14 cellular contexts compared by ENCODE assay signal in the genomic region with DNA sequence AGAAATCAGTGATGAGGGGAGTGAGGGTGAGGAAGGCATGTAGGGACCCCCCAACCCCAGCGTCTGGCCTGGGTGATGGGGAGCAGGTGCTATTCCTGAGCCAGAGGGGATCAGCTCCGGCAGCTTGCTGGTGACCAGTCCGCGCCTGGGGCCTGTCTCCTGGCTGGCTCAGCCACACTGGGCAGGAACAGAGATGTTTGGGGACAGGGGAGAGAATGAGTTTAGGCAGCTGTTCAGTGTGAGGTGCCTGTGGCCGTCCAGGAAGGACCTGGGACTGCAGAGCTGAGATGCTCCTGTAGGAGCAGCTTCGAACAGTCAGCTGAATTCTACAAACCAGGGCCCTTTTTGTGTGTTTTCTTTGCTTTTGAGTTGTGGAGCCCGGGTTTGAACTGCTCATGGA. TPM values are rescaled to one million over a fixed set of nuclear protein-coding genes. Genes with fewer than 3 reads are reported as not detected.
"Had no signal": no experiment of that assay in that cellular context is flagged by ENCODE, and none has a peak within 500 bp of the region (broad histone marks: within the 10 kb centered on the region; RNA-seq: fewer than 3 reads in every experiment).

No MANE protein-coding gene starts in this region.

- H3K9me3 ChIP-seq: left lung, mucosa of descending colon, psoas muscle, sigmoid colon, thyroid gland, vagina had no signal

- H3K4me1 ChIP-seq: sigmoid colon had no signal

- H3K27me3 ChIP-seq: left lung, sigmoid colon, thyroid gland, vagina had no signal

- H3K4me3 ChIP-seq: coronary artery, left lung, mucosa of descending colon, psoas muscle, sigmoid colon, thyroid gland, vagina had no signal

- H3K27ac ChIP-seq: coronary artery, left lung, psoas muscle, sigmoid colon, thyroid gland, vagina had no signal

- DNase-seq: activated CD4-positive, alpha-beta T cell treated with anti-CD3 and anti-CD28 coated beads for 1 hour; activated CD4-positive, alpha-beta T cell treated with anti-CD3 and anti-CD28 coated beads, Interleukin-2, amount 50 U/mL, for 4 hours; activated CD8-positive, alpha-beta memory T cell treated with anti-CD3 and anti-CD28 coated beads, Interleukin-2, amount 10 ng/mL, durations not matched to agents 7 days and 5 days; activated naive CD4-positive, alpha-beta T cell treated with anti-CD3 and anti-CD28 coated beads, Interleukin-2, amount 10 ng/mL, durations not matched to agents 7 days and 5 days; activated T-cell treated with anti-CD3 and anti-CD28 coated beads, Interleukin-2, amount 50 U/mL, for 1 hour; left lung; naive thymus-derived CD8-positive, alpha-beta T cell; psoas muscle; sigmoid colon; stimulated activated CD4-positive, alpha-beta T cell treated with anti-CD3 and anti-CD28 coated beads, Interleukin-1b, Interleukin-23, amount 100 ng/mL, for 48 hours; thyroid gland had no signal

- H3K36me3 ChIP-seq: left lung, sigmoid colon, thyroid gland, vagina had no signal

RNA-seq across cellular contexts. Expression of a gene that starts 41.7 kb away (rescaled TPM):
- total RNA-seq: psoas muscle, sigmoid colon, vagina had no signal
